12 cellular contexts compared by ENCODE assay signal in genomic region chr12:22670762-22671161, GRCh38. TPM values are rescaled to one million over a fixed set of nuclear protein-coding genes. Genes with fewer than 3 reads are reported as not detected.
DNase-seq lines count a peak whose midpoint lies in the region; ATAC-seq and TF ChIP-seq lines count a peak whose summit lies in the region.
"Had no signal": no experiment of that assay in that cellular context is flagged by ENCODE, and none has a peak within 500 bp of the region (broad histone marks: within the 10 kb centered on the region; RNA-seq: fewer than 3 reads in every experiment).

No MANE protein-coding gene starts in this region.

- H3K4me3 ChIP-seq in A673 (ENCODE audit: low read depth, low read length, poor library complexity, severe bottlenecking) (no peak overlapping the region), GM06990 (replicated peaks; ENCODE audit: low read depth, low read length) (no peak overlapping the region), RWPE2 (ENCODE audit: severe bottlenecking) (no peak overlapping the region), foreskin fibroblast (ENCODE audit: low read depth in 1 of 2, low read length in 2 of 2) (no peak overlapping the region), transverse colon (no peak overlapping the region)

- H3K27me3 ChIP-seq in A673 (replicated peaks; ENCODE audit: insufficient read depth, low read depth, low read length, poor library complexity) (no peaks in the 10 kb centered on the region), GM06990 (replicated peaks; ENCODE audit: control insufficient read depth, insufficient read depth, low read length) (no peaks in the 10 kb centered on the region), RWPE2 (ENCODE audit: insufficient read depth, poor library complexity, severe bottlenecking) (no peaks in the 10 kb centered on the region), transverse colon (no peaks in the 10 kb centered on the region)

- no peak for TF ChIP-seq POLR2A in transverse colon (IDR thresholded peaks at IDR 0.05)

- TF ChIP-seq EP300 in transverse colon (IDR thresholded peaks at IDR 0.05; ENCODE audit: low read depth): no peak

- peak; percentile 50; the same call in 1 of the 2 replicates for TF ChIP-seq CTCF in A673 (conservative IDR thresholded peaks at IDR 0.05; ENCODE audit: low read depth, low read length)
- TF ChIP-seq CTCF in GM06990 (IDR thresholded peaks at IDR 0.05; ENCODE audit: insufficient read depth, low read length, poor library complexity, severe bottlenecking): peak; percentile 8
- peak; percentile 37 for TF ChIP-seq CTCF in RWPE2 (IDR thresholded peaks at IDR 0.05; ENCODE audit: poor library complexity, severe bottlenecking)
- TF ChIP-seq CTCF in foreskin fibroblast (IDR thresholded peaks at IDR 0.05; ENCODE audit: low read depth, low read length): peak; percentile 14
- peak in 2 of 5 experiments; percentile 9 to 18 for TF ChIP-seq CTCF in transverse colon (IDR thresholded peaks at IDR 0.05)

- no peaks in the 10 kb centered on the region for H3K4me1 ChIP-seq in A673 (ENCODE audit: insufficient read depth, low read length, poor library complexity, severe bottlenecking)
- H3K4me1 ChIP-seq in RWPE2 (ENCODE audit: insufficient read depth, poor library complexity, severe bottlenecking): no peaks in the 10 kb centered on the region
- H3K4me1 ChIP-seq in transverse colon: no peaks in the 10 kb centered on the region

- CTCF ChIA-PET in A673 (lab: Charles Lee): no interaction called here

- peaks cover 26% of the 10 kb centered on the region for H3K36me3 ChIP-seq in A673 (ENCODE audit: insufficient read depth, low read length, poor library complexity, severe bottlenecking)
- peaks cover 1% of the 10 kb centered on the region for H3K36me3 ChIP-seq in GM06990 (ENCODE audit: control insufficient read depth, insufficient read depth, low read length)
- peaks cover 4% of the 10 kb centered on the region; the same call in 1 of the 2 replicates for H3K36me3 ChIP-seq in RWPE2 (ENCODE audit: low read depth)
- H3K36me3 ChIP-seq in transverse colon: peaks cover 0 to 25% (median 9%) of the 10 kb centered on the region in 4 donors

- BruUV-seq in A673 (replicated peaks; lab: Mats Ljungman, UMichigan): no TSS peak

- intact Hi-C loops in A673 (cut with micrococcal nuclease; ENCODE audit: unreplicated experiment): no loop called here
- intact Hi-C loops in transverse colon (cut with DNase I; ENCODE audit: low total_unique reads): no loop called here

- in situ Hi-C loops in transverse colon (cut with MboI; ENCODE audit: low pct_ligation_motif_present in 1 of 4, low pct_unique_long_range_greater_than_20kb in 1 of 4, low sequenced_read_pairs in 3 of 4): no loop called here

- no peak for ATAC-seq in RWPE2 (ENCODE audit: low read depth)

- H3K9me3 ChIP-seq in A673 (ENCODE audit: low read depth, low read length, poor library complexity, severe bottlenecking) (no peaks in the 10 kb centered on the region), RWPE2 (ENCODE audit: severe bottlenecking) (no peaks in the 10 kb centered on the region), transverse colon (no peaks in the 10 kb centered on the region)

- POLR2A ChIA-PET in A673 (lab: Charles Lee; ENCODE audit: low non-redundant PET): no interaction called here

- DNase-seq in A673 (ENCODE audit: low spot score) (no peak), GM06990 (ENCODE audit: extremely low read depth, insufficient read length) (no peak), RWPE2 (ENCODE audit: low spot score) (no peak), foreskin fibroblast (peak in 1 of 2 donors; percentile 20), NCI-H1105 (lab: John Stamatoyannopoulos, UW) (no peak), transverse colon (no peak), mucosa of gallbladder (ENCODE audit: low spot score) (no peak)
- no peak for DNase-seq in stimulated activated CD8-positive, alpha-beta memory T cell treated with anti-CD3 and anti-CD28 coated beads, Interleukin-4, amount 100 ng/mL, for 48 hours
- DNase-seq: CD8-positive, alpha-beta memory T cell; NCI-H1092 treated with DMSO at 0.1 percent for 48 hours; NCI-H526 treated with DMSO at 0.1 percent for 48 hours had no signal

- H3K27ac ChIP-seq in A673 (ENCODE audit: low read depth, low read length, poor library complexity, severe bottlenecking) (no peak overlapping the region), RWPE2 (ENCODE audit: poor library complexity, severe bottlenecking) (no peak overlapping the region), transverse colon (no peak overlapping the region)
- H3K27ac ChIP-seq: HL-60 had no signal

RNA-seq across cellular contexts. Expression of gene ETNK1, which starts 45.8 kb away (rescaled TPM):
- total RNA-seq in A673 (2021) (77.8 and 90.4 TPM in 2 replicates), transverse colon (100 to 1,000 TPM in 3 of 4 donors, 10 to 100 TPM in 1; 48.6 to 129 (median 102) TPM), mucosa of gallbladder (116 TPM)
